11 cellular contexts compared by ENCODE assay signal in genomic region chr15:50881121-50882048, GRCh38. TPM values are rescaled to one million over a fixed set of nuclear protein-coding genes. Genes with fewer than 3 reads are reported as not detected.
A peak's percentile ranks its signal among the peaks of the same experiment; 100 is the strongest.
DNase-seq lines count a peak whose midpoint lies in the region; ATAC-seq and TF ChIP-seq lines count a peak whose summit lies in the region.
"Had no signal": no experiment of that assay in that cellular context is flagged by ENCODE, and none has a peak within 500 bp of the region (broad histone marks: within the 10 kb centered on the region; RNA-seq: fewer than 3 reads in every experiment).

No MANE protein-coding gene starts in this region.

- no peak overlapping the region for H3K27ac ChIP-seq in testis
- H3K27ac ChIP-seq: C4-2B, cardiac muscle cell had no signal

- no peaks in the 10 kb centered on the region for H3K27me3 ChIP-seq in testis
- H3K27me3 ChIP-seq: cardiac muscle cell had no signal

- peak overlapping the region; percentile 47 for H3K4me3 Mint-ChIP-seq in activated T-cell treated with anti-CD3 and anti-CD28 coated beads, Interleukin-2, amount 50 U/mL, for 24 hours
- no peak overlapping the region for H3K4me3 Mint-ChIP-seq in activated T-cell treated with anti-CD3 and anti-CD28 coated beads, Interleukin-2, amount 50 U/mL, for 4 hours
- H3K4me3 Mint-ChIP-seq in chondrocyte (ENCODE audit: unreplicated experiment), result no peak overlapping the region

- no peaks in the 10 kb centered on the region for H3K9me3 Mint-ChIP-seq in activated T-cell treated with anti-CD3 and anti-CD28 coated beads, Interleukin-2, amount 50 U/mL, for 24 hours
- H3K9me3 Mint-ChIP-seq in activated T-cell treated with anti-CD3 and anti-CD28 coated beads, Interleukin-2, amount 50 U/mL, for 4 hours, result no peaks in the 10 kb centered on the region
- H3K9me3 Mint-ChIP-seq in chondrocyte (ENCODE audit: low read depth), result no peaks in the 10 kb centered on the region

- no peaks in the 10 kb centered on the region for H3K9me3 ChIP-seq in testis

- H3K4me1 ChIP-seq in testis, result peaks cover 11% of the 10 kb centered on the region

- H3K4me3 ChIP-seq in testis, result no peak overlapping the region
- H3K4me3 ChIP-seq: cardiac muscle cell had no signal

- TF ChIP-seq CTCF in chondrocyte (IDR thresholded peaks at IDR 0.05) (no peak), testis (IDR thresholded peaks at IDR 0.05) (no peak)

- no peaks in the 10 kb centered on the region for H3K36me3 ChIP-seq in testis (ENCODE audit: low read depth, missing control alignments)
- H3K36me3 ChIP-seq: cardiac muscle cell had no signal

- ATAC-seq in activated T-cell treated with anti-CD3 and anti-CD28 coated beads, Interleukin-2, amount 50 U/mL, for 4 hours, result no peak
- no peak for ATAC-seq in GM21423 (IDR thresholded peaks at IDR 0.05; ENCODE audit: unreplicated experiment)

- no peaks in the 10 kb centered on the region for H3K36me3 Mint-ChIP-seq in activated T-cell treated with anti-CD3 and anti-CD28 coated beads, Interleukin-2, amount 50 U/mL, for 24 hours (ENCODE audit: low read depth)
- no peaks in the 10 kb centered on the region for H3K36me3 Mint-ChIP-seq in activated T-cell treated with anti-CD3 and anti-CD28 coated beads, Interleukin-2, amount 50 U/mL, for 4 hours (ENCODE audit: insufficient read depth)
- no peaks in the 10 kb centered on the region for H3K36me3 Mint-ChIP-seq in chondrocyte (ENCODE audit: low read depth)

- no peak for DNase-seq in activated T-cell treated with anti-CD3 and anti-CD28 coated beads, Interleukin-2, amount 50 U/mL, for 24 hours
- no peak for DNase-seq in activated T-cell treated with anti-CD3 and anti-CD28 coated beads, Interleukin-2, amount 50 U/mL, for 4 hours
- peak; percentile 56 for DNase-seq in OCI-M1 (lab: John Stamatoyannopoulos, UW)
- DNase-seq in chondrocyte (ENCODE audit: low spot score), result no peak
- peak; percentile 44 for DNase-seq in testis
- DNase-seq in NCI-H128 (lab: John Stamatoyannopoulos, UW; ENCODE audit: unreplicated experiment), result no peak
- DNase-seq in cerebellum (ENCODE audit: low spot score), result no peak
- DNase-seq: NCI-H2081 had no signal

- peak overlapping the region; percentile 90 for H3K27ac Mint-ChIP-seq in activated T-cell treated with anti-CD3 and anti-CD28 coated beads, Interleukin-2, amount 50 U/mL, for 24 hours
- peak overlapping the region; percentile 99 for H3K27ac Mint-ChIP-seq in chondrocyte (ENCODE audit: unreplicated experiment)

- peaks cover 84% of the 10 kb centered on the region for H3K4me1 Mint-ChIP-seq in activated T-cell treated with anti-CD3 and anti-CD28 coated beads, Interleukin-2, amount 50 U/mL, for 24 hours (ENCODE audit: low read depth)
- peaks cover 68% of the 10 kb centered on the region for H3K4me1 Mint-ChIP-seq in activated T-cell treated with anti-CD3 and anti-CD28 coated beads, Interleukin-2, amount 50 U/mL, for 4 hours (ENCODE audit: low read depth)
- peaks cover 67% of the 10 kb centered on the region for H3K4me1 Mint-ChIP-seq in chondrocyte (ENCODE audit: low read depth)

- WGBS in testis, 2 donors, result 60 to 68% methylated on average over 6 of the region's 6 CpGs

- H3K27me3 Mint-ChIP-seq in activated T-cell treated with anti-CD3 and anti-CD28 coated beads, Interleukin-2, amount 50 U/mL, for 24 hours, result no peaks in the 10 kb centered on the region
- H3K27me3 Mint-ChIP-seq in activated T-cell treated with anti-CD3 and anti-CD28 coated beads, Interleukin-2, amount 50 U/mL, for 4 hours (ENCODE audit: low read depth), result no peaks in the 10 kb centered on the region
- H3K27me3 Mint-ChIP-seq in chondrocyte (ENCODE audit: low read depth), result no peaks in the 10 kb centered on the region

- intact Hi-C loops in testis (cut with DNase I; ENCODE audit: low total_unique reads), result no loop called here

- no peak for TF ChIP-seq POLR2A in testis (IDR thresholded peaks at IDR 0.05)

RNA-seq across cellular contexts. Expression of gene AP4E1, which starts 27.1 kb away (rescaled TPM):
- total RNA-seq in activated T-cell treated with anti-CD3 and anti-CD28 coated beads, Interleukin-2, amount 50 U/mL, for 4 hours, result 10 to 100 TPM; 13.1 to 14.7 (median 14.4) TPM
- total RNA-seq in chondrocyte, result 12.0 to 13.2 TPM (median 13.1 TPM) in 3 replicates
- 10 to 100 TPM; 11.3 to 11.8 TPM for total RNA-seq in testis
- polyA plus RNA-seq in testis (ENCODE audit: insufficient read depth, low read depth, low replicate concordance), result 8.1 TPM
- total RNA-seq in cerebellum, result 13.4 TPM

Comparison
In these comparisons a context has a peak if more than half of its experiments do, and no peak if none do; other contexts are left out.
1. DNase-seq: peak in OCI-M1 (single experiment) and testis (single experiment); none in activated T-cell treated with anti-CD3 and anti-CD28 coated beads, Interleukin-2, amount 50 U/mL, for 24 hours (single experiment), activated T-cell treated with anti-CD3 and anti-CD28 coated beads, Interleukin-2, amount 50 U/mL, for 4 hours (single experiment), chondrocyte (single experiment), NCI-H128 (single experiment) and cerebellum (single experiment).